In the genomic region with DNA sequence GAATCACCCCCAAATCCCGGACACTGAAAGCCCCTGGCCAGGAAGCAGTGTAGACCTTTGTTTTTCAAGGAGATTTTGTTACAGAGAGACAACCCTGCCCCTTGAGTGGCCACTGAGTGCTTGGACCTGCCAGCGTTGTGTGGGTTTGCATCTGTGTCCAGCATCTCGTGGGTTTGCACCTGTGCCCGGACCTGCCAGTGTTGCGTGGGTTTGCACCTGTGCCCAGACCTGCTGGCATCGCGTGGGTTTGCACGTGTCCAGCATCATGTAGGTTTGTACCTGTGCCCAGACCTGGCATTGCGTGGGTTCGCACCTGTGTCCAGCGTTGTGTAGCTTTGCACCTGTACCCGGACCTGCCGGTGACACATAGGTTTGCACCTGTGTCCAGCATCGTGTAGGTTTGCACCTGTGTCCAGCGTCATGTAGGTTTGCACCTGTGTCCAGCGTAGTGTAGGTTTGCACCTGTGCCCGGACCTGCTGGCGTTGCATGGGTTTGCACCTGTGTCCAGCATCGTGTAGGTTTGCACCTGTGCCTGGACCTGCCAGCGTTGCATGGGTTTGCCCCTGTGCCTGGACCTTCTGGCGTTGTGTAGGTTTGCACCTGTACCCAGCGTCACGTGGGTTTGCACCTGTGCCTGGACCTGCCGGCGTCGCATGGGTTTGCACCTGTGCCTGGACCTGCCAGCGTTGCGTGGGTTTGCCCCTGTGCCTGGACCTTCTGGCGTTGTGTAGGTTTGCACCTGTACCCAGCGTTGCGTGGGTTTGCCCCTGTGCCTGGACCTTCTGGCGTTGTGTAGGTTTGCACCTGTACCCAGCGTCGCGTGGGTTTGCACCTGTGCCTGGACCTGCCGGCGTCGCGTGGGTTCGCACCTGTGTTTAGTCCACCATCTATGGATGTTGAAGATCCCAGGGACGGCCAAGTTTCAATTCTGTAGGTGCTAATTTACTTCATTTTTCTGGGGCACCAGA, we compare ENCODE assay signal across 23 cellular contexts.
"Had no signal": no experiment of that assay in that cellular context is flagged by ENCODE, and none has a peak within 500 bp of the region (broad histone marks: within the 10 kb centered on the region; RNA-seq: fewer than 3 reads in every experiment).

No MANE protein-coding gene starts in this region.

- H3K27me3 Mint-ChIP-seq: activated CD4-positive, alpha-beta memory T cell treated with anti-CD3 and anti-CD28 coated beads, Interleukin-2, amount 10 ng/mL, durations not matched to agents 7 days and 5 days; activated naive CD4-positive, alpha-beta T cell treated with anti-CD3 and anti-CD28 coated beads, Interleukin-2, amount 10 ng/mL, durations not matched to agents 7 days and 5 days; activated naive CD8-positive, alpha-beta T cell treated with anti-CD3 and anti-CD28 coated beads for 36 hours had no signal

- H3K36me3 ChIP-seq: adrenal gland had no signal

- H3K27ac Mint-ChIP-seq: activated CD4-positive, alpha-beta memory T cell treated with anti-CD3 and anti-CD28 coated beads, Interleukin-2, amount 10 ng/mL, durations not matched to agents 7 days and 5 days; activated naive CD4-positive, alpha-beta T cell treated with anti-CD3 and anti-CD28 coated beads, Interleukin-2, amount 10 ng/mL, durations not matched to agents 7 days and 5 days; activated naive CD8-positive, alpha-beta T cell treated with anti-CD3 and anti-CD28 coated beads for 36 hours; activated T-helper 17 cell treated with anti-CD3 and anti-CD28 coated beads, Interleukin-2, amount 50 U/mL, for 72 hours; T-helper 17 cell; WTC11 had no signal

- H3K9me3 ChIP-seq: adrenal gland had no signal

- H3K36me3 Mint-ChIP-seq: activated naive CD4-positive, alpha-beta T cell treated with anti-CD3 and anti-CD28 coated beads, Interleukin-2, amount 10 ng/mL, durations not matched to agents 7 days and 5 days; activated naive CD8-positive, alpha-beta T cell treated with anti-CD3 and anti-CD28 coated beads for 36 hours; WTC11 had no signal

- H3K27me3 ChIP-seq: adrenal gland had no signal

- DNase-seq: activated CD4-positive, alpha-beta memory T cell treated with anti-CD3 and anti-CD28 coated beads, Interleukin-2, amount 10 ng/mL, durations not matched to agents 7 days and 5 days; activated CD4-positive, alpha-beta T cell treated with anti-CD3 and anti-CD28 coated beads for 1 hour; activated CD4-positive, alpha-beta T cell treated with anti-CD3 and anti-CD28 coated beads, Interleukin-2, amount 50 U/mL, for 1 hour; activated gamma-delta T cell treated with Interleukin-2 at 50 U/mL for 16 hours; activated naive CD4-positive, alpha-beta T cell treated with anti-CD3 and anti-CD28 coated beads, Interleukin-2, amount 10 ng/mL, durations not matched to agents 7 days and 5 days; activated naive CD8-positive, alpha-beta T cell treated with anti-CD3 and anti-CD28 coated beads for 36 hours; activated T-cell treated with anti-CD3 and anti-CD28 coated beads for 4 hours; activated T-cell treated with anti-CD3 and anti-CD28 coated beads, Interleukin-2, amount 50 U/mL, for 48 hours; anterior cingulate cortex; Kasumi-1; KBM-7; NCI-H1105 treated with DMSO at 0.1 percent for 48 hours; NCI-H1436 treated with DMSO at 0.1 percent for 48 hours; NCI-H187; NCI-H2081; NCI-H510A treated with DMSO at 0.1 percent for 48 hours; NCI-H69; SIG-M5; T-helper 17 cell; T-helper 9 cell had no signal

- H3K4me1 Mint-ChIP-seq: activated naive CD4-positive, alpha-beta T cell treated with anti-CD3 and anti-CD28 coated beads, Interleukin-2, amount 10 ng/mL, durations not matched to agents 7 days and 5 days; activated naive CD8-positive, alpha-beta T cell treated with anti-CD3 and anti-CD28 coated beads for 36 hours; WTC11 had no signal

- H3K4me3 Mint-ChIP-seq: activated CD4-positive, alpha-beta memory T cell treated with anti-CD3 and anti-CD28 coated beads, Interleukin-2, amount 10 ng/mL, durations not matched to agents 7 days and 5 days; activated naive CD4-positive, alpha-beta T cell treated with anti-CD3 and anti-CD28 coated beads, Interleukin-2, amount 10 ng/mL, durations not matched to agents 7 days and 5 days; activated naive CD8-positive, alpha-beta T cell treated with anti-CD3 and anti-CD28 coated beads for 36 hours; activated T-helper 17 cell treated with anti-CD3 and anti-CD28 coated beads, Interleukin-2, amount 50 U/mL, for 72 hours; T-helper 17 cell; WTC11 had no signal

- H3K9me3 Mint-ChIP-seq: activated CD4-positive, alpha-beta memory T cell treated with anti-CD3 and anti-CD28 coated beads, Interleukin-2, amount 10 ng/mL, durations not matched to agents 7 days and 5 days; activated naive CD4-positive, alpha-beta T cell treated with anti-CD3 and anti-CD28 coated beads, Interleukin-2, amount 10 ng/mL, durations not matched to agents 7 days and 5 days; activated T-helper 17 cell treated with anti-CD3 and anti-CD28 coated beads, Interleukin-2, amount 50 U/mL, for 72 hours; WTC11 had no signal

- ATAC-seq: activated T-helper 17 cell treated with anti-CD3 and anti-CD28 coated beads, Interleukin-2, amount 50 U/mL, for 72 hours; T-helper 17 cell; WTC11 had no signal

- H3K27ac ChIP-seq: adrenal gland had no signal

- H3K4me1 ChIP-seq: adrenal gland had no signal

- H3K4me3 ChIP-seq: adrenal gland had no signal
